In genomic region chr2:238288650-238289573, GRCh38 we compare ENCODE assay signal across 8 cellular contexts. TPM values are rescaled to one million over a fixed set of nuclear protein-coding genes. Genes with fewer than 3 reads are reported as not detected.
DNase-seq lines count a peak whose midpoint lies in the region; TF ChIP-seq lines count a peak whose summit lies in the region.

No MANE protein-coding gene starts in this region.

- H3K27me3 ChIP-seq in H7 (ENCODE audit: control insufficient read depth, insufficient read depth, low read length): no peaks in the 10 kb centered on the region
- no peaks in the 10 kb centered on the region for H3K27me3 ChIP-seq in Loucy (ENCODE audit: insufficient read depth, low read length, poor library complexity, severe bottlenecking)
- H3K27me3 ChIP-seq in neural progenitor cell: peaks cover 23% of the 10 kb centered on the region

- TF ChIP-seq CTCF in Loucy (conservative IDR thresholded peaks at IDR 0.05; ENCODE audit: low read length): peak; percentile 10; the same call in 1 of the 2 replicates
- TF ChIP-seq CTCF in foreskin fibroblast (IDR thresholded peaks at IDR 0.05; ENCODE audit: low read depth, low read length): peak; percentile 11
- TF ChIP-seq CTCF in neural progenitor cell (IDR thresholded peaks at IDR 0.05): peak; percentile 63

- H4K20me1 ChIP-seq in Loucy (ENCODE audit: insufficient read depth, low read length, poor library complexity, severe bottlenecking) (peaks cover 21% of the 10 kb centered on the region), neural progenitor cell (ENCODE audit: low read depth) (peaks cover 3% of the 10 kb centered on the region)

- peak overlapping the region; percentile 79 for H3K27ac Mint-ChIP-seq in neural progenitor cell

- peaks cover 43% of the 10 kb centered on the region for H3K4me1 ChIP-seq in Loucy (ENCODE audit: insufficient read depth, low read length, poor library complexity, severe bottlenecking)
- H3K4me1 ChIP-seq in neural progenitor cell: peaks cover 26% of the 10 kb centered on the region

- TF ChIP-seq POLR2A in Raji (IDR thresholded peaks at IDR 0.05; ENCODE audit: insufficient read depth, low read depth, low read length): peak; percentile 74

- peaks cover 10% of the 10 kb centered on the region for H3K27me3 Mint-ChIP-seq in neural progenitor cell (ENCODE audit: insufficient read depth, low read depth)

- no peaks in the 10 kb centered on the region for H3K9me2 ChIP-seq in Loucy (replicated peaks; ENCODE audit: low read depth, low read length)

- H3F3A ChIP-seq in Loucy (ENCODE audit: low read depth) (no peaks in the 10 kb centered on the region), neural progenitor cell (ENCODE audit: low read depth) (peaks cover 32% of the 10 kb centered on the region)

- peaks cover 40% of the 10 kb centered on the region for H3K79me2 ChIP-seq in Loucy (ENCODE audit: insufficient read depth, low read length)
- peaks cover 9% of the 10 kb centered on the region for H3K79me2 ChIP-seq in neural progenitor cell (ENCODE audit: low read depth)

- H3K4me3 ChIP-seq in H7 (ENCODE audit: insufficient read depth, low read depth, low read length) (peak overlapping the region; percentile 80), Loucy (ENCODE audit: low read length, poor library complexity, severe bottlenecking) (peak overlapping the region; percentile 75), foreskin fibroblast (ENCODE audit: low read depth in 1 of 2, low read length in 2 of 2) (peak overlapping the region; percentile 80 to 84), neural progenitor cell (peak overlapping the region; percentile 74)

- DNase-seq in G401 (ENCODE audit: low spot score) (peak; percentile 99), H7 (peak; percentile 98), activated gamma-delta T cell (lab: John Stamatoyannopoulos, UW) (peak; percentile 97), foreskin fibroblast (peak; percentile 97 to 99), neural progenitor cell (ENCODE audit: low spot score) (peak; percentile 99), stromal cell of bone marrow (ENCODE audit: low read depth) (peak; percentile 95)

- H3K36me3 ChIP-seq in H7 (replicated peaks; ENCODE audit: control insufficient read depth, insufficient read depth, low read length) (no peaks in the 10 kb centered on the region), Loucy (ENCODE audit: insufficient read depth, low read length) (no peaks in the 10 kb centered on the region), neural progenitor cell (no peaks in the 10 kb centered on the region)

- H3K9ac ChIP-seq in Loucy (ENCODE audit: low read depth, low read length, poor library complexity, severe bottlenecking) (peak overlapping the region; percentile 77), neural progenitor cell (no peak overlapping the region)

- peak overlapping the region; percentile 93 for H3K4me3 Mint-ChIP-seq in neural progenitor cell

- peaks cover 51% of the 10 kb centered on the region for H3K4me1 Mint-ChIP-seq in neural progenitor cell

- H3K4me2 ChIP-seq in Loucy (ENCODE audit: low read depth, low read length, poor library complexity, severe bottlenecking) (peak overlapping the region; percentile 84), neural progenitor cell (peak overlapping the region; percentile 78)

- H3K9me3 ChIP-seq in Loucy (ENCODE audit: insufficient read depth, low read depth, low read length) (no peaks in the 10 kb centered on the region), neural progenitor cell (ENCODE audit: low read depth) (no peaks in the 10 kb centered on the region)

- no peaks in the 10 kb centered on the region for H3K9me3 Mint-ChIP-seq in neural progenitor cell

- H3K36me3 Mint-ChIP-seq in neural progenitor cell: no peaks in the 10 kb centered on the region

- H2AFZ ChIP-seq in Loucy (ENCODE audit: low read length) (peak overlapping the region; percentile 98), neural progenitor cell (replicated peaks) (peak overlapping the region; percentile 68)

- in situ Hi-C loops in G401 (cut with HindIII; ENCODE audit: low sequenced_read_pairs): no loop called here

- no peak overlapping the region for H3K27ac ChIP-seq in neural progenitor cell

RNA-seq across cellular contexts. Expression of gene PER2, which starts 0.5 kb away (rescaled TPM):
- 0.86 and 4.3 TPM in 2 replicates for total RNA-seq in G401 (2014; rRNA removed; shearing (Covaris generic))
- 3.6 and 4.8 TPM in 2 replicates for total RNA-seq in H7 (2014; rRNA removed; shearing (Covaris generic))
- 1.4 and 2.6 TPM in 2 replicates for total RNA-seq in neural progenitor cell (ENCODE audit: low replicate concordance)

RNA-seq across cellular contexts. Expression of gene TRAF3IP1, which starts 31.4 kb away (rescaled TPM):
- total RNA-seq in G401 (2014; rRNA removed; shearing (Covaris generic)): 11.5 and 20.9 TPM in 2 replicates
- 3.9 and 9.5 TPM in 2 replicates for total RNA-seq in H7 (2014; rRNA removed; shearing (Covaris generic))
- 8.5 and 11.2 TPM in 2 replicates for total RNA-seq in neural progenitor cell (ENCODE audit: low replicate concordance)

RNA-seq across cellular contexts. Expression of gene HES6, which starts 49.1 kb away (rescaled TPM):
- total RNA-seq in G401 (2014; rRNA removed; shearing (Covaris generic)): 56.0 and 67.5 TPM in 2 replicates
- total RNA-seq in H7 (2014; rRNA removed; shearing (Covaris generic)): 52.2 and 67.4 TPM in 2 replicates
- 5.3 and 29.3 TPM in 2 replicates for total RNA-seq in neural progenitor cell (ENCODE audit: low replicate concordance)

Comparison
In these comparisons a context has a peak if more than half of its experiments do, and no peak if none do; other contexts are left out.
1. CTCF ChIP-seq: peak in every context shown above with its lines; median percentile 63 in neural progenitor cell; 11 in foreskin fibroblast; 10 in Loucy.